In genomic region chr12:45268672-45269406, GRCh38 we compare ENCODE assay signal across 8 cellular contexts. TPM values are rescaled to one million over a fixed set of nuclear protein-coding genes. Genes with fewer than 3 reads are reported as not detected.
A peak's percentile ranks its signal among the peaks of the same experiment; 100 is the strongest.
DNase-seq lines count a peak whose midpoint lies in the region; ATAC-seq and TF ChIP-seq lines count a peak whose summit lies in the region.

No MANE protein-coding gene starts in this region.

- H3K36me3 Mint-ChIP-seq in glutamatergic neuron (ENCODE audit: unreplicated experiment), result no peaks in the 10 kb centered on the region
- no peaks in the 10 kb centered on the region for H3K36me3 Mint-ChIP-seq in T-helper 2 cell treated with Interferon-gamma antibody and Interleukin-4, amounts not matched to agents 5 μg/mL and 100 μg/mL, for 36 hours (ENCODE audit: low read depth)

- no peak overlapping the region for H3K27ac Mint-ChIP-seq in glutamatergic neuron (ENCODE audit: unreplicated experiment)
- no peak overlapping the region for H3K27ac Mint-ChIP-seq in T-helper 2 cell treated with Interferon-gamma antibody and Interleukin-4, amounts not matched to agents 5 μg/mL and 100 μg/mL, for 36 hours

- no peaks in the 10 kb centered on the region for H3K27me3 Mint-ChIP-seq in glutamatergic neuron (ENCODE audit: unreplicated experiment)
- no peaks in the 10 kb centered on the region for H3K27me3 Mint-ChIP-seq in T-helper 2 cell treated with Interferon-gamma antibody and Interleukin-4, amounts not matched to agents 5 μg/mL and 100 μg/mL, for 36 hours (ENCODE audit: low read depth)

- H3K4me3 ChIP-seq in lung, result no peak overlapping the region

- no peaks in the 10 kb centered on the region for H3K9me3 ChIP-seq in lung (ENCODE audit: control insufficient read depth in 2 of 2, insufficient read depth in 1 of 2, low read length in 1 of 2)

- no peaks in the 10 kb centered on the region for H3K36me3 ChIP-seq in lung (ENCODE audit: control insufficient read depth in 2 of 2, insufficient read depth in 2 of 2, low read length in 2 of 2)

- H3K27ac ChIP-seq in lung (ENCODE audit: low read depth in 1 of 2, low read length in 1 of 2), result peak overlapping the region in 1 of 2 donors; percentile 34

- no peak overlapping the region for H3K4me3 Mint-ChIP-seq in glutamatergic neuron (ENCODE audit: unreplicated experiment)
- H3K4me3 Mint-ChIP-seq in T-helper 2 cell treated with Interferon-gamma antibody and Interleukin-4, amounts not matched to agents 5 μg/mL and 100 μg/mL, for 36 hours, result no peak overlapping the region

- peaks cover 6% of the 10 kb centered on the region for H3K4me1 Mint-ChIP-seq in glutamatergic neuron (ENCODE audit: low read depth, unreplicated experiment)
- H3K4me1 Mint-ChIP-seq in T-helper 2 cell treated with Interferon-gamma antibody and Interleukin-4, amounts not matched to agents 5 μg/mL and 100 μg/mL, for 36 hours (ENCODE audit: low read depth), result peaks cover 4% of the 10 kb centered on the region

- TF ChIP-seq CTCF in lung (IDR thresholded peaks at IDR 0.05; ENCODE audit: control extremely low read depth, extremely low read depth), result peak; percentile 2
- no peak for TF ChIP-seq CTCF in glutamatergic neuron (IDR thresholded peaks at IDR 0.05; ENCODE audit: partially characterized antibody, unreplicated experiment)

- no peaks in the 10 kb centered on the region for H3K27me3 ChIP-seq in lung (ENCODE audit: control insufficient read depth, insufficient read depth)

- 6 to 14% methylated on average over 5 of the region's 5 CpGs for WGBS in lung, 2 donors

- H3K9me3 Mint-ChIP-seq in glutamatergic neuron (ENCODE audit: unreplicated experiment), result no peaks in the 10 kb centered on the region
- no peaks in the 10 kb centered on the region for H3K9me3 Mint-ChIP-seq in T-helper 2 cell treated with Interferon-gamma antibody and Interleukin-4, amounts not matched to agents 5 μg/mL and 100 μg/mL, for 36 hours

- peak; percentile 66 for DNase-seq in GM04504 (ENCODE audit: low read depth)
- peak; percentile 22 for DNase-seq in NCI-H526 treated with DMSO at 0.1 percent for 48 hours (lab: John Stamatoyannopoulos, UW)
- peak; percentile 2 for DNase-seq in cerebellum (ENCODE audit: low spot score)
- peak; percentile 77 for DNase-seq in lung (ENCODE audit: low spot score)
- no peak for DNase-seq in glutamatergic neuron
- DNase-seq in activated CD4-positive, alpha-beta T cell treated with anti-CD3 and anti-CD28 coated beads for 1 hour, result no peak
- DNase-seq in T-helper 2 cell treated with Interferon-gamma antibody and Interleukin-4, amounts not matched to agents 5 μg/mL and 100 μg/mL, for 36 hours (ENCODE audit: low spot score), result no peak

- ATAC-seq in HG02885 (IDR thresholded peaks at IDR 0.05; ENCODE audit: poor library complexity, unreplicated experiment), result peak; percentile 68
- ATAC-seq in lung (ENCODE audit: insufficient read depth, low FRiP score), result peak; percentile 35

- H3K4me1 ChIP-seq in lung (ENCODE audit: control insufficient read depth in 2 of 2, insufficient read depth in 2 of 2, low read length in 2 of 2), result peaks cover 6 to 23% of the 10 kb centered on the region in 2 donors

RNA-seq across cellular contexts. Expression of gene ANO6, which starts 52.9 kb away (rescaled TPM):
- total RNA-seq in cerebellum (22.8 TPM), lung (100 to 1,000 TPM in 1 of 2 donors, 10 to 100 TPM in 1; 56.2 to 102 TPM), glutamatergic neuron (ENCODE audit: unreplicated experiment) (35.9 TPM)
- polyA plus RNA-seq in lung, result 10 to 100 TPM in 1 of 2 donors, 1 to 10 TPM in 1; 8.7 to 24.8 TPM

Comparison
In these comparisons a context has a peak if more than half of its experiments do, and no peak if none do; other contexts are left out.
1. DNase-seq: peak in GM04504 (single experiment), NCI-H526 treated with DMSO at 0.1 percent for 48 hours (single experiment), cerebellum (single experiment) and lung (single experiment); none in glutamatergic neuron (single experiment), activated CD4-positive, alpha-beta T cell treated with anti-CD3 and anti-CD28 coated beads for 1 hour (single experiment) and T-helper 2 cell treated with Interferon-gamma antibody and Interleukin-4, amounts not matched to agents 5 μg/mL and 100 μg/mL, for 36 hours (single experiment).